In the genomic region with DNA sequence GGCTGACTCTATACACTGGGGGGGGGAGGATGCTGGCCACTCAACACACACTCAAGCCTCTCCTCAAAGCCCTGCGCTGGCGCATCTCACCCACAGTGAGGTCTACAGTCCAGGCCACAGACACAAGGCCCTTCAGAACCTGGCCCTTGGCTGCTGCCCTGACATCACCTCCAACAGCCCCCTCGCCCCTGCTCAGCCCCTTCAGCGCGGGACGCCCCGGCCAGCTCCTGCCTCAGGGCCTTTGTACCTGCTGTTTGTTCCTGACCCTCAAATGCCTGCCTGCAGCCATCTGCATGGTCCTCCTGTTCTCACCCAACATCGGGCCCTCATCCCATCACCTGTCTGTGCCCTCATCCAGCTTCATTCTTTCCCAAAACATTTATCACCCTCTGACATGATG, we compare ENCODE assay signal across 16 cellular contexts.
"Had no signal": no experiment of that assay in that cellular context is flagged by ENCODE, and none has a peak within 500 bp of the region (broad histone marks: within the 10 kb centered on the region; RNA-seq: fewer than 3 reads in every experiment).

No MANE protein-coding gene starts in this region.

- H3K36me3 Mint-ChIP-seq: memory B cell, naive B cell had no signal

- H3K27ac Mint-ChIP-seq: memory B cell; naive B cell; nephron; stimulated activated naive CD8-positive, alpha-beta T cell treated with anti-CD3 and anti-CD28 coated beads, Interleukin-15, Interleukin-2, amounts not matched to agents 100 ng/mL and 50 ng/mL, for 24 hours had no signal

- H3K4me3 ChIP-seq: coronary artery, heart left ventricle, tibial artery, upper lobe of right lung, vagina had no signal

- H3K4me1 ChIP-seq: tibial artery, upper lobe of right lung had no signal

- H3K36me3 ChIP-seq: heart left ventricle, neutrophil, tibial artery, upper lobe of right lung, vagina had no signal

- H3K27me3 Mint-ChIP-seq: memory B cell had no signal

- ATAC-seq: heart left ventricle, right cardiac atrium, upper lobe of right lung had no signal

- H3K27me3 ChIP-seq: heart left ventricle, tibial artery, upper lobe of right lung, vagina had no signal

- H3K4me3 Mint-ChIP-seq: memory B cell; naive B cell; nephron; stimulated activated naive CD8-positive, alpha-beta T cell treated with anti-CD3 and anti-CD28 coated beads, Interleukin-15, Interleukin-2, amounts not matched to agents 100 ng/mL and 50 ng/mL, for 24 hours had no signal

- H3K9me3 ChIP-seq: neutrophil, vagina had no signal

- DNase-seq: effector CD4-positive, alpha-beta T cell; heart left ventricle; hippocampal formation; kidney glomerular epithelial cell; naive B cell; right cardiac atrium; small intestine; stimulated activated CD4-positive, alpha-beta T cell treated with anti-CD3 and anti-CD28 coated beads, Interleukin-12 subunit alpha, Interleukin-12 subunit beta, amount 100 ng/mL, for 4 hours had no signal

- FAIRE-seq: small intestine had no signal

- H3K27ac ChIP-seq: coronary artery, heart left ventricle, neutrophil, tibial artery, upper lobe of right lung, vagina had no signal

- H3K4me1 Mint-ChIP-seq: memory B cell, naive B cell, nephron had no signal
